14 cellular contexts compared by ENCODE assay signal in genomic region chr9:88739373-88739772, GRCh38.
A peak's percentile ranks its signal among the peaks of the same experiment; 100 is the strongest.
DNase-seq lines count a peak whose midpoint lies in the region; ATAC-seq, FAIRE-seq and TF ChIP-seq lines count a peak whose summit lies in the region.
"Had no signal": no experiment of that assay in that cellular context is flagged by ENCODE, and none has a peak within 500 bp of the region (broad histone marks: within the 10 kb centered on the region; RNA-seq: fewer than 3 reads in every experiment).

No MANE protein-coding gene starts in this region.

- H3K9ac ChIP-seq in IMR-90 (ENCODE audit: low read depth, low read length) (no peak overlapping the region), adipocyte (ENCODE audit: low read length) (peak overlapping the region; percentile 9), kidney (ENCODE audit: low read length in 2 of 2) (no peak overlapping the region)
- H3K9ac ChIP-seq: BLaER1 had no signal

- no peak overlapping the region for H3K4ac ChIP-seq in IMR-90 (ENCODE audit: low read depth, low read length)

- H4K91ac ChIP-seq in IMR-90 (ENCODE audit: insufficient read depth, low read depth, low read length) = no peak overlapping the region

- WGBS in IMR-90 (ENCODE audit: extremely low coverage in 2 of 2, insufficient read length in 1 of 2), 2 experiments = no CpG with 5 or more reads among the region's 2 CpGs

- H3K27ac ChIP-seq in IMR-90 (ENCODE audit: insufficient read depth, low read length) (no peak overlapping the region), kidney (ENCODE audit: low read depth in 2 of 2, low read length in 2 of 2) (no peak overlapping the region)
- H3K27ac ChIP-seq: A549, BLaER1, HL-60 had no signal

- dilution Hi-C loops in IMR-90 (cut with HindIII; ENCODE audit: low sequenced_read_pairs, unreplicated experiment) = no loop called here

- H4K5ac ChIP-seq in IMR-90 (ENCODE audit: low read depth, low read length) = no peak overlapping the region

- no peak overlapping the region for H4K8ac ChIP-seq in IMR-90 (ENCODE audit: low read depth in 2 of 2, low read length in 2 of 2)

- H2AK9ac ChIP-seq in IMR-90 (replicated peaks; ENCODE audit: low read depth, low read length, poor library complexity) = no peak overlapping the region

- CTCF ChIA-PET in IMR-90 (lab: Yijun Ruan, JAX) = no interaction called here

- no peak overlapping the region for H2BK120ac ChIP-seq in IMR-90 (ENCODE audit: low read depth, low read length)

- peak overlapping the region; percentile 11 for H3K27ac Mint-ChIP-seq in mesothelial cell of epicardium
- H3K27ac Mint-ChIP-seq in stimulated activated naive B cell treated with anti-CD40 and anti-IgM and Interleukin-4, amounts not matched to agents 10 μg/mL and 1 μg/mL and 100 μg/mL, for 72 hours = no peak overlapping the region

- peaks cover 32% of the 10 kb centered on the region for H3K4me1 Mint-ChIP-seq in mesothelial cell of epicardium
- no peaks in the 10 kb centered on the region for H3K4me1 Mint-ChIP-seq in stimulated activated naive B cell treated with anti-CD40 and anti-IgM and Interleukin-4, amounts not matched to agents 10 μg/mL and 1 μg/mL and 100 μg/mL, for 72 hours

- H2BK5ac ChIP-seq in IMR-90 (ENCODE audit: low read depth, low read length, poor library complexity, severe bottlenecking) = no peak overlapping the region

- TF ChIP-seq CTCF in IMR-90 (conservative IDR thresholded peaks at IDR 0.05; ENCODE audit: low read depth, low read length) = no peak
- no peak for TF ChIP-seq CTCF in mesothelial cell of epicardium (IDR thresholded peaks at IDR 0.05; ENCODE audit: unreplicated experiment)
- TF ChIP-seq CTCF in kidney (IDR thresholded peaks at IDR 0.05; ENCODE audit: borderline replicate concordance, extremely low read depth, insufficient read depth) = no peak

- TF ChIP-seq RAD21 in IMR-90 (IDR thresholded peaks at IDR 0.05; ENCODE audit: low read length) = no peak

- H2BK20ac ChIP-seq in IMR-90 (ENCODE audit: low read depth, low read length) = no peak overlapping the region

- H3K27me3 ChIP-seq in IMR-90 (ENCODE audit: control insufficient read depth, insufficient read depth, low read length) (no peaks in the 10 kb centered on the region), adipocyte (replicated peaks; ENCODE audit: control insufficient read depth, insufficient read depth, low read length) (no peaks in the 10 kb centered on the region)
- H3K27me3 ChIP-seq: BLaER1 had no signal

- H3K79me1 ChIP-seq in IMR-90 (ENCODE audit: low read depth in 1 of 2, low read length in 2 of 2) = no peaks in the 10 kb centered on the region

- 0 out of 2 replicates have a peak overlapping the region, but pooled peaks have one; percentile 29 for H3K14ac ChIP-seq in IMR-90 (replicated peaks; ENCODE audit: low read depth, low read length)

- H3K27me3 Mint-ChIP-seq in mesothelial cell of epicardium (ENCODE audit: low read depth) = no peaks in the 10 kb centered on the region
- H3K27me3 Mint-ChIP-seq in stimulated activated naive B cell treated with anti-CD40 and anti-IgM and Interleukin-4, amounts not matched to agents 10 μg/mL and 1 μg/mL and 100 μg/mL, for 72 hours = peaks cover 20 to 52% of the 10 kb centered on the region in 2 donors

- in situ Hi-C loops in IMR-90 (cut with MboI; ENCODE audit: low sequenced_read_pairs) = no loop called here

- H3K9me3 Mint-ChIP-seq in mesothelial cell of epicardium = peaks cover 3% of the 10 kb centered on the region
- H3K9me3 Mint-ChIP-seq in stimulated activated naive B cell treated with anti-CD40 and anti-IgM and Interleukin-4, amounts not matched to agents 10 μg/mL and 1 μg/mL and 100 μg/mL, for 72 hours = no peaks in the 10 kb centered on the region

- intact Hi-C loops in IMR-90 (cut with micrococcal nuclease) (no loop called here), kidney (cut with DNase I) (no loop called here)

- H3K4me2 ChIP-seq in IMR-90 (ENCODE audit: low read depth, low read length) = no peak overlapping the region
- H3K4me2 ChIP-seq: A549, BLaER1 had no signal

- H3K36me3 Mint-ChIP-seq in mesothelial cell of epicardium = no peaks in the 10 kb centered on the region
- H3K36me3 Mint-ChIP-seq in stimulated activated naive B cell treated with anti-CD40 and anti-IgM and Interleukin-4, amounts not matched to agents 10 μg/mL and 1 μg/mL and 100 μg/mL, for 72 hours = no peaks in the 10 kb centered on the region

- ATAC-seq in IMR-90 (ENCODE audit: low read depth) = no peak
- ATAC-seq in stimulated activated naive B cell treated with anti-CD40 and anti-IgM and Interleukin-4, amounts not matched to agents 10 μg/mL and 1 μg/mL and 100 μg/mL, for 72 hours (replicated peaks) = no peak
- ATAC-seq: A549 had no signal

- TF ChIP-seq POLR2A in IMR-90 (IDR thresholded peaks at IDR 0.05; ENCODE audit: low read depth, low read length) = no peak

- no peak overlapping the region for H2AK5ac ChIP-seq in IMR-90 (ENCODE audit: low read depth, low read length)

- H3K56ac ChIP-seq in IMR-90 (ENCODE audit: extremely low read depth, insufficient read depth, low read length) = no peak overlapping the region

- DNase-seq in IMR-90 = no peak
- DNase-seq in adipocyte (ENCODE audit: low read depth) = no peak
- no peak for DNase-seq in mesothelial cell of epicardium (ENCODE audit: low spot score in 2 of 2, unreplicated experiment in 2 of 2)
- no peak for DNase-seq in kidney
- DNase-seq in stimulated activated naive B cell treated with anti-CD40 and anti-IgM and Interleukin-4, amounts not matched to agents 10 μg/mL and 1 μg/mL and 100 μg/mL, for 72 hours = no peak
- no peak for DNase-seq in stimulated activated CD4-positive, alpha-beta T cell treated with anti-CD3 and anti-CD28 coated beads, Interleukin-4, amount 100 ng/mL, for 24 hours
- DNase-seq in NCI-H2081 treated with DMSO at 0.1 percent for 48 hours (lab: John Stamatoyannopoulos, UW) = no peak
- DNase-seq: DMS53, GF-D8, HCEC 1CT had no signal

- no peaks in the 10 kb centered on the region for H4K20me1 ChIP-seq in IMR-90 (ENCODE audit: insufficient read depth, low read length)
- H4K20me1 ChIP-seq: BLaER1 had no signal

- H2BK15ac ChIP-seq in IMR-90 (ENCODE audit: low read depth, low read length) = no peak overlapping the region; the same call in 2 of the 3 replicates

- no peak overlapping the region for H3K4me3 ChIP-seq in IMR-90 (ENCODE audit: insufficient read depth, low read depth, low read length)
- H3K4me3 ChIP-seq in adipocyte (ENCODE audit: low read length) = no peak overlapping the region
- H3K4me3 ChIP-seq in kidney (ENCODE audit: low read length in 2 of 2) = no peak overlapping the region
- H3K4me3 ChIP-seq: A549, BLaER1 had no signal

- H2AFZ ChIP-seq in IMR-90 (replicated peaks; ENCODE audit: low read length, poor library complexity) = no peak overlapping the region

- no peak for FAIRE-seq in kidney (lab: Jason Lieb, UNC)
- FAIRE-seq: A549, GM19239 had no signal

- H3K4me3 Mint-ChIP-seq in mesothelial cell of epicardium = no peak overlapping the region
- no peak overlapping the region for H3K4me3 Mint-ChIP-seq in stimulated activated naive B cell treated with anti-CD40 and anti-IgM and Interleukin-4, amounts not matched to agents 10 μg/mL and 1 μg/mL and 100 μg/mL, for 72 hours

- POLR2A ChIA-PET in IMR-90 (lab: Charles Lee; ENCODE audit: unreplicated experiment) = interaction anchor here (0.5 kb wide), 1 partner anchor 392 kb away, joined by 3 read pairs; no protein-coding TSS in a partner anchor

- H3K36me3 ChIP-seq in IMR-90 (ENCODE audit: control insufficient read depth, insufficient read depth, low read length) (no peaks in the 10 kb centered on the region), adipocyte (ENCODE audit: control insufficient read depth, insufficient read depth, low read length, severe bottlenecking) (no peaks in the 10 kb centered on the region), kidney (ENCODE audit: control insufficient read depth in 1 of 2, insufficient read depth in 2 of 2, low read length in 2 of 2) (no peaks in the 10 kb centered on the region)
- H3K36me3 ChIP-seq: BLaER1 had no signal

- peaks cover 13% of the 10 kb centered on the region for H3K4me1 ChIP-seq in IMR-90 (ENCODE audit: control insufficient read depth, insufficient read depth, low read length)
- peaks cover 31% of the 10 kb centered on the region for H3K4me1 ChIP-seq in adipocyte (ENCODE audit: control insufficient read depth, insufficient read depth, low read length)
- peaks cover 0 to 3% of the 10 kb centered on the region in 2 donors for H3K4me1 ChIP-seq in kidney (ENCODE audit: control insufficient read depth in 1 of 2, insufficient read depth in 1 of 2, low read depth in 1 of 2, low read length in 2 of 2)
- H3K4me1 ChIP-seq: BLaER1 had no signal

- H3K18ac ChIP-seq in IMR-90 (ENCODE audit: low read depth, low read length) = peak overlapping the region; percentile 28; the same call in 1 of the 2 replicates

- no TSS peak for BruUV-seq in IMR-90 (replicated peaks; lab: Mats Ljungman, UMichigan)

- no peak overlapping the region for H3K23ac ChIP-seq in IMR-90 (ENCODE audit: low read depth, low read length)

- H3K9me1 ChIP-seq in IMR-90 (ENCODE audit: insufficient read depth, low read length) = peaks cover 3% of the 10 kb centered on the region

- peaks cover 2% of the 10 kb centered on the region; the same call in 1 of the 2 replicates for H3K9me3 ChIP-seq in IMR-90 (ENCODE audit: control insufficient read depth, insufficient read depth, low read length)
- no peaks in the 10 kb centered on the region for H3K9me3 ChIP-seq in adipocyte (ENCODE audit: control insufficient read depth, low read length)
- no peaks in the 10 kb centered on the region for H3K9me3 ChIP-seq in kidney (ENCODE audit: control insufficient read depth in 1 of 2, low read length in 2 of 2)
- H3K9me3 ChIP-seq: A549, BLaER1 had no signal

TF ChIP-seq in IMR-90, 13 proteins besides CTCF, POLR2A, EP300 and RAD21:
- no peak for TF ChIP-seq ELK1 (IDR thresholded peaks at IDR 0.05; ENCODE audit: borderline replicate concordance, low read depth, low read length)
- TF ChIP-seq CHD1 (IDR thresholded peaks at IDR 0.05; ENCODE audit: low read depth, low read length) = no peak
